ENCODE assay signal across 34 cellular contexts in the genomic region with DNA sequence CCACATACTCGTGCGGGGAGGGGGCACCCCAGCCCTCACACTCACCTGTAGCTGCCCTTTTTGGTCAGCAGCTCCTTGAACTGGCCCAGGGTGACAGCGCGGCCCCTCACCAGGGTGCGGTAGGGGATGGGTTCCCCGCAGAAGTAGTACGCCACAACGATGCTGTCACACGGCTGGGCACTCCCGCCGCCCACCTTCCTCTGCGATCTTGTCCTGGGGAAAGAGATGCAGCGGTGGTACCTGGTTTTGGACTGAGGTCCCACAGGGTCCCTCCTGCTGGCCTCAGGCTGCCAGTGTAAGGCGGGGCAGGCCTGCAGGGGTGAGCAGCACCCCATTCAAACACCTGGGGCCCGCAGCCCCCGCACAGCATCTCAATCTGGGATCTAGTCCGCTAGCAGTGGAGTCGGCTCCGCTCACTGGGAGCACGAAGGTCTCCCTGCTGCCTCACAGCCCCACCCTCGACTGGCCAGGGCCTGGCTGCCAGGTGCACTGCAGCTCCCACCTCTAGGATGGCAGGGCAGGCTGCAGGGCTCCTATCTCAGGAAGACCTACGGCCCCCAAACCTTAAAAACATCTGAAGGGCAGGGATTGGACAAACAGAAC. TPM values are rescaled to one million over a fixed set of nuclear protein-coding genes. Genes with fewer than 3 reads are reported as not detected.
"Had no signal": no experiment of that assay in that cellular context is flagged by ENCODE, and none has a peak within 500 bp of the region (broad histone marks: within the 10 kb centered on the region; RNA-seq: fewer than 3 reads in every experiment).

No MANE protein-coding gene starts in this region.

- H3K27me3 Mint-ChIP-seq: naive thymus-derived CD4-positive, alpha-beta T cell; progenitor cell of endocrine pancreas; stimulated activated memory B cell treated with anti-CD40 and anti-IgM and Interleukin-4, amounts not matched to agents 10 μg/mL and 1 μg/mL and 100 μg/mL, for 72 hours; stimulated activated naive CD8-positive, alpha-beta T cell treated with anti-CD3 and anti-CD28 coated beads, Interleukin-15, amount 100 ng/mL, for 72 hours; type B pancreatic cell had no signal

- ATAC-seq: naive thymus-derived CD4-positive, alpha-beta T cell; natural killer cell; psoas muscle; right cardiac atrium; sciatic nerve; stimulated activated memory B cell treated with anti-CD40 and anti-IgM and Interleukin-4, amounts not matched to agents 10 μg/mL and 1 μg/mL and 100 μg/mL, for 72 hours; stimulated activated naive CD8-positive, alpha-beta T cell treated with anti-CD3 and anti-CD28 coated beads, Interleukin-15, amount 100 ng/mL, for 72 hours; stimulated activated naive CD8-positive, alpha-beta T cell treated with anti-CD3 and anti-CD28 coated beads, Interleukin-15, Interleukin-2, amounts not matched to agents 100 U/mL and 50 U/mL, for 24 hours; upper lobe of right lung had no signal

- H3K27me3 ChIP-seq: neural progenitor cell, neutrophil, spleen, suprapubic skin, testis, tibial artery, transverse colon, upper lobe of right lung, vagina had no signal

- H3K27ac ChIP-seq: neural progenitor cell, neutrophil, parathyroid adenoma, psoas muscle, skin epidermis, spleen, suprapubic skin, testis, tibial artery, transverse colon, upper lobe of right lung, vagina had no signal

- FAIRE-seq: urothelium cell line had no signal

- H3K4me2 ChIP-seq: neural progenitor cell, smooth muscle cell had no signal

- H3K79me2 ChIP-seq: parathyroid adenoma had no signal

- H3K4me3 ChIP-seq: neural progenitor cell, psoas muscle, skin epidermis, smooth muscle cell, spleen, suprapubic skin, testis, tibial artery, transverse colon, upper lobe of right lung, vagina had no signal

- DNase-seq: naive thymus-derived CD4-positive, alpha-beta T cell; natural killer cell; nucleus accumbens; posterior cingulate gyrus; right cardiac atrium; spleen; stimulated activated CD4-positive, alpha-beta T cell treated with anti-CD3 and anti-CD28 coated beads, Interleukin-12 subunit alpha, Interleukin-12 subunit beta, amount 100 ng/mL, for 4 hours; stimulated activated CD4-positive, alpha-beta T cell treated with anti-CD3 and anti-CD28 coated beads, Interleukin-1b, Interleukin-23, amount 100 ng/mL, for 48 hours; stimulated activated CD4-positive, alpha-beta T cell treated with anti-CD3 and anti-CD28 coated beads, Interleukin-4, amount 100 ng/mL, for 1 hour; stimulated activated CD4-positive, alpha-beta T cell treated with anti-CD3 and anti-CD28 coated beads, Interleukin-4, amount 100 ng/mL, for 4 hours; stimulated activated CD8-positive, alpha-beta memory T cell treated with anti-CD3 and anti-CD28 coated beads, Interleukin-4, amount 100 ng/mL, for 48 hours; stimulated activated naive CD4-positive, alpha-beta T cell; stimulated activated naive CD8-positive, alpha-beta T cell treated with anti-CD3 and anti-CD28 coated beads, Interleukin-15, amount 100 ng/mL, for 72 hours; stimulated activated naive CD8-positive, alpha-beta T cell treated with anti-CD3 and anti-CD28 coated beads, Interleukin-15, Interleukin-2, amounts not matched to agents 100 U/mL and 50 U/mL, for 24 hours; testis; tibial artery; transverse colon; upper lobe of right lung had no signal

- H3K9me3 ChIP-seq: neutrophil, psoas muscle, suprapubic skin, testis, tibial artery, transverse colon, upper lobe of right lung, vagina had no signal

- H3K36me3 ChIP-seq: neural progenitor cell had no signal

- H3K9ac ChIP-seq: neural progenitor cell, parathyroid adenoma had no signal

- H3K4me3 Mint-ChIP-seq: naive thymus-derived CD4-positive, alpha-beta T cell; natural killer cell; nephron; neural progenitor cell; stimulated activated memory B cell treated with anti-CD40 and anti-IgM and Interleukin-4, amounts not matched to agents 10 μg/mL and 1 μg/mL and 100 μg/mL, for 72 hours; stimulated activated naive CD8-positive, alpha-beta T cell treated with anti-CD3 and anti-CD28 coated beads, Interleukin-15, amount 100 ng/mL, for 72 hours; type B pancreatic cell had no signal

- H3K36me3 Mint-ChIP-seq: natural killer cell had no signal

- H2AFZ ChIP-seq: neural progenitor cell, parathyroid adenoma had no signal

- H3K4me1 Mint-ChIP-seq: naive thymus-derived CD4-positive, alpha-beta T cell; nephron; neural progenitor cell; stimulated activated memory B cell treated with anti-CD40 and anti-IgM and Interleukin-4, amounts not matched to agents 10 μg/mL and 1 μg/mL and 100 μg/mL, for 72 hours; stimulated activated naive CD8-positive, alpha-beta T cell treated with anti-CD3 and anti-CD28 coated beads, Interleukin-15, amount 100 ng/mL, for 72 hours had no signal

- H3K4me1 ChIP-seq: neural progenitor cell, parathyroid adenoma, psoas muscle, spleen, suprapubic skin, testis, tibial artery, transverse colon, upper lobe of right lung, vagina had no signal

- H3K27ac Mint-ChIP-seq: naive thymus-derived CD4-positive, alpha-beta T cell; natural killer cell; nephron; neural progenitor cell; progenitor cell of endocrine pancreas; stimulated activated memory B cell treated with anti-CD40 and anti-IgM and Interleukin-4, amounts not matched to agents 10 μg/mL and 1 μg/mL and 100 μg/mL, for 72 hours; type B pancreatic cell had no signal

- H3K9me3 Mint-ChIP-seq: naive thymus-derived CD4-positive, alpha-beta T cell; natural killer cell; nephron; stimulated activated memory B cell treated with anti-CD40 and anti-IgM and Interleukin-4, amounts not matched to agents 10 μg/mL and 1 μg/mL and 100 μg/mL, for 72 hours; stimulated activated naive CD8-positive, alpha-beta T cell treated with anti-CD3 and anti-CD28 coated beads, Interleukin-15, amount 100 ng/mL, for 72 hours; type B pancreatic cell had no signal

RNA-seq across cellular contexts. Expression of gene PDIA2, which starts 6.5 kb away (rescaled TPM):
- total RNA-seq: natural killer cell, osteocyte, renal cortical epithelial cell, suprapubic skin, vagina had no signal
- polyA plus RNA-seq: naive thymus-derived CD4-positive, alpha-beta T cell had no signal

RNA-seq across cellular contexts. Expression of gene ARHGDIG, which starts 9.1 kb away (rescaled TPM):
- total RNA-seq: renal cortical epithelial cell, spleen, suprapubic skin, vagina had no signal
- polyA plus RNA-seq: naive thymus-derived CD4-positive, alpha-beta T cell had no signal

RNA-seq across cellular contexts. Expression of gene RGS11, which starts 13.8 kb away (rescaled TPM):
- polyA plus RNA-seq: naive thymus-derived CD4-positive, alpha-beta T cell had no signal
